In genomic region chr21:42642219-42642745, GRCh38 we compare ENCODE assay signal across 24 cellular contexts. TPM values are rescaled to one million over a fixed set of nuclear protein-coding genes. Genes with fewer than 3 reads are reported as not detected.
DNase-seq lines count a peak whose midpoint lies in the region; ATAC-seq, FAIRE-seq and TF ChIP-seq lines count a peak whose summit lies in the region.
"Had no signal": no experiment of that assay in that cellular context is flagged by ENCODE, and none has a peak within 500 bp of the region (broad histone marks: within the 10 kb centered on the region; RNA-seq: fewer than 3 reads in every experiment).

No MANE protein-coding gene starts in this region.

- no TSS peak for BruUV-seq in K562 (replicated peaks; lab: Mats Ljungman, UMichigan)

- H3K9me3 Mint-ChIP-seq in neural progenitor cell = no peaks in the 10 kb centered on the region
- H3K9me3 Mint-ChIP-seq: CD8-positive, alpha-beta memory T cell; IgD-negative memory B cell had no signal

- H3K4me2 ChIP-seq in K562 (ENCODE audit: insufficient read depth, low read length) (no peak overlapping the region), neural progenitor cell (no peak overlapping the region)

- ATAC-seq in K562 = no peak
- no peak for ATAC-seq in aorta (ENCODE audit: low FRiP score)
- ATAC-seq in HG03378 (IDR thresholded peaks at IDR 0.05; ENCODE audit: unreplicated experiment) = no peak
- ATAC-seq: HCT116, Panc1 had no signal

- TF ChIP-seq RAD21 in K562 (CRISPR knock-in tag; conservative IDR thresholded peaks at IDR 0.05 in 1 of 2, IDR thresholded peaks at IDR 0.05 in 1 of 2) = no peak

- WGBS in K562 (ENCODE audit: insufficient coverage, low coverage, missing lambda C conversion rate) = under 1% methylated on average over 8 of the region's 8 CpGs
- WGBS in aorta, 2 donors = 70 to 85% methylated on average over 8 of the region's 8 CpGs

- H3F3A ChIP-seq in neural progenitor cell (ENCODE audit: low read depth) = no peaks in the 10 kb centered on the region

- no peak for TF ChIP-seq POLR2A in K562 (conservative IDR thresholded peaks at IDR 0.05)

- H3K36me3 ChIP-seq in K562 (ENCODE audit: control insufficient read depth, insufficient read depth, low read length) (no peaks in the 10 kb centered on the region), kidney (ENCODE audit: control insufficient read depth in 1 of 2, insufficient read depth in 2 of 2, low read length in 2 of 2) (no peaks in the 10 kb centered on the region), neural progenitor cell (no peaks in the 10 kb centered on the region), aorta (ENCODE audit: control insufficient read depth in 1 of 2, insufficient read depth in 2 of 2, low read length in 1 of 2) (no peaks in the 10 kb centered on the region), WERI-Rb-1 (no peaks in the 10 kb centered on the region)

- no peaks in the 10 kb centered on the region for H3K36me3 Mint-ChIP-seq in neural progenitor cell
- H3K36me3 Mint-ChIP-seq: CD8-positive, alpha-beta memory T cell; IgD-negative memory B cell had no signal

- peaks cover 47% of the 10 kb centered on the region for H3K4me1 Mint-ChIP-seq in neural progenitor cell
- H3K4me1 Mint-ChIP-seq: B cell; CD8-positive, alpha-beta memory T cell; IgD-negative memory B cell had no signal

- POLR2A ChIA-PET in K562 (lab: Yijun Ruan, JAX) = interaction anchor here (1.2 kb wide), 1 partner anchor 13 kb away, joined by 4 read pairs; no protein-coding TSS in a partner anchor

- H3K4me3 ChIP-seq in K562 = no peak overlapping the region
- no peak overlapping the region for H3K4me3 ChIP-seq in kidney (ENCODE audit: low read length in 2 of 2)
- no peak overlapping the region for H3K4me3 ChIP-seq in neural progenitor cell
- H3K4me3 ChIP-seq in aorta (ENCODE audit: low read length in 2 of 2) = no peak overlapping the region
- H3K4me3 ChIP-seq in WERI-Rb-1 (ENCODE audit: low read depth, low read length) = no peak overlapping the region

- no peak overlapping the region for H3K27ac Mint-ChIP-seq in neural progenitor cell
- H3K27ac Mint-ChIP-seq: B cell; CD8-positive, alpha-beta memory T cell had no signal

- CTCF ChIA-PET in K562 (lab: Yijun Ruan, JAX; ENCODE audit: low intra/inter-chr PET ratio) = no interaction called here

- H3K27me3 Mint-ChIP-seq in neural progenitor cell (ENCODE audit: insufficient read depth, low read depth) = peaks cover 3% of the 10 kb centered on the region

- H3K4me3 Mint-ChIP-seq in neural progenitor cell = peak overlapping the region; percentile 39
- H3K4me3 Mint-ChIP-seq: B cell; CD8-positive, alpha-beta memory T cell; IgD-negative memory B cell had no signal

- DNase-seq in K562 (ENCODE audit: extremely low read depth in 1 of 4, low spot score in 3 of 4) (no peak), kidney (peak; percentile 29), neural progenitor cell (ENCODE audit: low spot score) (no peak), aorta (peak; percentile 10 to 49), activated gamma-delta T cell treated with Interleukin-2 at 50 U/mL for 16 hours (no peak), WERI-Rb-1 (no peak)
- DNase-seq: Calu3, NCI-H1048, NCI-H1417, NCI-H1694 treated with DMSO at 0.1 percent for 48 hours, NCI-H2081, NCI-H226, NCI-H510A, NCI-H69, SHP77 treated with DMSO at 0.1 percent for 48 hours had no signal

- no peak overlapping the region for H3K27ac ChIP-seq in K562 (ENCODE audit: extremely low read depth, low read depth, low read length)
- H3K27ac ChIP-seq in kidney (ENCODE audit: low read depth in 2 of 2, low read length in 2 of 2) = no peak overlapping the region
- H3K27ac ChIP-seq in neural progenitor cell = no peak overlapping the region
- H3K27ac ChIP-seq in aorta (ENCODE audit: low read depth in 1 of 2, low read length in 2 of 2) = no peak overlapping the region
- no peak overlapping the region for H3K27ac ChIP-seq in WERI-Rb-1
- H3K27ac ChIP-seq: C4-2B, HL-60, RWPE1 had no signal

- H3K9ac ChIP-seq in K562 (ENCODE audit: insufficient read depth in 1 of 2, low read depth in 2 of 2, low read length in 2 of 2) (no peak overlapping the region), kidney (ENCODE audit: low read length in 2 of 2) (no peak overlapping the region), neural progenitor cell (no peak overlapping the region)

- H2AFZ ChIP-seq in K562 (ENCODE audit: low read depth, low read length) (no peak overlapping the region), neural progenitor cell (replicated peaks) (no peak overlapping the region)

- no peak for FAIRE-seq in K562 (lab: Jason Lieb, UNC)
- FAIRE-seq in kidney (lab: Jason Lieb, UNC) = no peak

- H3K4me1 ChIP-seq in K562 (replicated peaks in 1 of 2; ENCODE audit: control insufficient read depth in 2 of 2, insufficient read depth in 2 of 2, low read length in 2 of 2) (peaks cover 0 to 12% of the 10 kb centered on the region in 2 experiments; a peak in 4 of 5 replicates), kidney (ENCODE audit: control insufficient read depth in 1 of 2, insufficient read depth in 1 of 2, low read depth in 1 of 2, low read length in 2 of 2) (no peaks in the 10 kb centered on the region), neural progenitor cell (peaks cover 24% of the 10 kb centered on the region), aorta (ENCODE audit: control insufficient read depth in 1 of 2, insufficient read depth in 2 of 2, low read length in 2 of 2) (no peaks in the 10 kb centered on the region)

- H3K27me3 ChIP-seq in K562 (ENCODE audit: control insufficient read depth in 2 of 2, insufficient read depth in 2 of 2, low read length in 2 of 2) (peaks cover 36 to 67% of the 10 kb centered on the region in 2 experiments), neural progenitor cell (no peaks in the 10 kb centered on the region), aorta (ENCODE audit: control insufficient read depth in 1 of 2, insufficient read depth in 2 of 2, low read length in 1 of 2) (no peaks in the 10 kb centered on the region), WERI-Rb-1 (ENCODE audit: insufficient read depth, low read depth, severe bottlenecking) (no peaks in the 10 kb centered on the region)

- H3K9me3 ChIP-seq in K562 (replicated peaks; ENCODE audit: control insufficient read depth, insufficient read depth, low read depth, low read length) = no peaks in the 10 kb centered on the region
- no peaks in the 10 kb centered on the region for H3K9me3 ChIP-seq in kidney (ENCODE audit: control insufficient read depth in 1 of 2, low read length in 2 of 2)
- no peaks in the 10 kb centered on the region for H3K9me3 ChIP-seq in neural progenitor cell (ENCODE audit: low read depth)
- no peaks in the 10 kb centered on the region for H3K9me3 ChIP-seq in aorta (ENCODE audit: control insufficient read depth, low read length)
- no peaks in the 10 kb centered on the region for H3K9me3 ChIP-seq in WERI-Rb-1 (ENCODE audit: severe bottlenecking)

- H4K20me1 ChIP-seq in K562 (replicated peaks; ENCODE audit: control insufficient read depth, insufficient read depth, low read length) (peaks cover 3% of the 10 kb centered on the region; the same call in 1 of the 2 replicates), neural progenitor cell (ENCODE audit: low read depth) (no peaks in the 10 kb centered on the region)

- H3K9me1 ChIP-seq in K562 (ENCODE audit: control insufficient read depth, insufficient read depth, low read length) = no peaks in the 10 kb centered on the region

- TF ChIP-seq EP300 in K562 (IDR thresholded peaks at IDR 0.05; ENCODE audit: low read length) = no peak

- TF ChIP-seq CTCF in K562 (IDR thresholded peaks at IDR 0.05 in 2 of 3, conservative IDR thresholded peaks at IDR 0.05 in 1 of 3; ENCODE audit: insufficient read depth in 2 of 3, low read depth in 1 of 3, low read length in 3 of 3) = no peak
- TF ChIP-seq CTCF in kidney (IDR thresholded peaks at IDR 0.05; ENCODE audit: borderline replicate concordance, extremely low read depth, insufficient read depth) = no peak
- TF ChIP-seq CTCF in neural progenitor cell (IDR thresholded peaks at IDR 0.05) = no peak
- TF ChIP-seq CTCF in WERI-Rb-1 (IDR thresholded peaks at IDR 0.05; ENCODE audit: low read depth, low read length) = no peak

- in situ Hi-C loops in K562 (cut with MboI) = no loop called here

- intact Hi-C loops in K562 (cut with micrococcal nuclease) = no loop called here
- intact Hi-C loops in kidney (cut with DNase I) = no loop called here
- intact Hi-C loops in aorta (cut with DNase I) = no loop called here

- H3K79me2 ChIP-seq in K562 (ENCODE audit: control insufficient read depth, insufficient read depth, low read length) (no peaks in the 10 kb centered on the region), neural progenitor cell (ENCODE audit: low read depth) (no peaks in the 10 kb centered on the region)

TF ChIP-seq in K562, 482 proteins besides CTCF, POLR2A, EP300 and RAD21:
- TF ChIP-seq ZNF830 (CRISPR knock-in tag; IDR thresholded peaks at IDR 0.05) (no peak), MYNN (IDR thresholded peaks at IDR 0.05) (peak; percentile 95), MYNN (CRISPR knock-in tag; IDR thresholded peaks at IDR 0.05) (peak; percentile 67; the same call in 1 of the 2 replicates), MEIS2 (IDR thresholded peaks at IDR 0.05; ENCODE audit: partially characterized antibody) (peak; percentile 28)

RNA-seq across cellular contexts. Expression of gene PDE9A, which starts 11.1 kb away (rescaled TPM):
- total RNA-seq in K562 (2011; cell fraction: chromatin; rRNA removed; ENCODE audit: low replicate concordance) = 0.12 and 0.63 TPM in 2 replicates
- total RNA-seq in K562 (2011; cell fraction: nucleolus; rRNA removed) = 0.92 TPM in 1 of 2 replicates, not detected in the other
- not detected in 2 replicates for total RNA-seq in K562 (2011; cell fraction: nucleoplasm; rRNA removed)
- total RNA-seq in K562 (2014; rRNA removed) (not detected in 2 replicates), K562 (2014; rRNA removed; fragmentation: Illumina TruSeq; extraction: Trizol) (not detected in 2 replicates), K562 (2015; rRNA removed; fragmentation: Illumina TruSeq; extraction: Trizol) (not detected in 2 replicates), K562 (2021) (0.27 TPM in 1 of 2 replicates, not detected in the other), kidney (39.0 TPM), neural progenitor cell (ENCODE audit: low replicate concordance) (40.2 and 41.0 TPM in 2 replicates), aorta (10 to 100 TPM in 1 of 2 donors, 1 to 10 TPM in 1; 3.8 to 11.8 TPM)
- polyA plus RNA-seq in K562 (2011; rRNA removed) (0.07 TPM in 1 of 2 replicates, not detected in the other), K562 (2014; fragmentation: Illumina TruSeq; extraction: Trizol) (not detected in 2 replicates), K562 (2014; fragmentation: Nextera tagmentation; extraction: Ambion mirVana) (not detected), K562 (2014; rRNA removed) (not detected in 2 replicates), kidney (ENCODE audit: insufficient read depth, low read depth, low replicate concordance) (30.1 TPM), aorta (10 to 100 TPM in 1 of 2 donors, 1 to 10 TPM in 1; 2.6 to 16.2 TPM)
- polyA plus RNA-seq in K562 (2011; cell fraction: cytosol; rRNA removed) = 0.13 TPM in 1 of 2 replicates, not detected in the other
- 0.15 TPM in 1 of 2 replicates, not detected in the other for polyA plus RNA-seq in K562 (2011; cell fraction: nucleus; rRNA removed)
- not detected in 2 replicates for polyA plus RNA-seq in K562 (2012)
- not detected in 2 replicates for polyA minus RNA-seq in K562 (2011; rRNA and poly(A)+ RNA removed)
- not detected in 2 replicates for polyA minus RNA-seq in K562 (2011; cell fraction: cytosol; rRNA and poly(A)+ RNA removed)
- not detected in 2 replicates for polyA minus RNA-seq in K562 (2011; cell fraction: nucleus; rRNA and poly(A)+ RNA removed)
- polyA plus RNA-seq: IgD-negative memory B cell had no signal

Comparison
In these comparisons a context has a peak if more than half of its experiments do, and no peak if none do; other contexts are left out.
1. DNase-seq: peak in kidney (single experiment) and aorta (2 of 2); none in K562 (0 of 4), neural progenitor cell (single experiment), activated gamma-delta T cell treated with Interleukin-2 at 50 U/mL for 16 hours (single experiment) and WERI-Rb-1 (single experiment).